19 cellular contexts compared by ENCODE assay signal in the genomic region with DNA sequence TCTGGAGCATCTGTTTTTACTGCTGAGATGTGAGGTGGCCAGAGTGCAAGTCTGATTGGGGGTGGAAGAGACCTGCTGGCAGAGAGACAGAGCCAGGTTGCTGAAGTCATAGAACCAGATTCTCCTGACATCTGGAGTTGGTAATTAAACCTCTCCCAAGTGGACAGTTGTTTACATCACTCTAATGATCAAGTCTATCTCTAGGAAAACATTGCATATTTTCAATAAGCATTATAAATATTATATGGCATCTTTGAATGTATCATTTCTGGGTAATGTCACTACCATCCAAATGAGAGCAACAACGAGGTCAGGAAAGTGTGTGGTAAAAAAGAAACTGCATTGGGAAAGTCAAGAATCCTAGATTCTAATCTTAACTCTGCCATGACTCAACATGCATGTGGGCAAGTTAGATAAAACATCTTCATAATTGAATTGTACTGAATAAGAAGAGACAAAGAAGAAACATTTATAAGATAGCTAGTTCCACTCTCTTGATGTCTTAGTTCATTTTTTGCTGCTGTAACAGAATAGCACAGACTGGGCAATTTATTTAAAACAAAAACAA.
"Had no signal": no experiment of that assay in that cellular context is flagged by ENCODE, and none has a peak within 500 bp of the region (broad histone marks: within the 10 kb centered on the region; RNA-seq: fewer than 3 reads in every experiment).

No MANE protein-coding gene starts in this region.

- DNase-seq: Kasumi-1, MM.1S, NCI-H1092 treated with DMSO at 0.1 percent for 48 hours, NCI-H1436, NCI-H187, NCI-H2029, NCI-H2081 treated with DMSO at 0.1 percent for 48 hours, NCI-H345, NCI-H446 treated with DMSO at 0.1 percent for 48 hours, NCI-H510A treated with DMSO at 0.1 percent for 48 hours, NCI-H82, PC-9, Peyer's patch, SHP77 treated with DMSO at 0.1 percent for 48 hours, SJCRH30, T-helper 1 cell, T-helper 17 cell had no signal

- ATAC-seq: K562, Right ventricle myocardium inferior, T-helper 17 cell had no signal
